15 cellular contexts compared by ENCODE assay signal in the genomic region with DNA sequence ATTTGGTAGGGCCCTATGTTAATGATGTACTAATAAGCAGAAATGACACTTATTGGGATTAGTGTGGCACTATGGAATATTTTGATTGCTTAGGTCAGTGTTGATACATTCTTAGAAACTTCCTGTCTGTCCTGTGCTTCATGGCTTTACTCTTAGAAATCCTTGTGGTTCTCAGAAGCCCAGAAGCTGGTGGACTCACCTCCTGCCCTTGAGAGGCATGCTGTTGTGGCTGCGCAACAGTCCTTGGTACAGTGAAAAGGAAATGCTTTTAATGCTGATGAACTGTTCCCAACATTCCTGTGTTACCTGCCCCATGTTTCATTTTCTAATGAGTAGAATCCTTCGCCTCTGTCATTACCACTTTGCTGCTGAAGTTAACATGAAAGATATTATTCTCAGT. TPM values are rescaled to one million over a fixed set of nuclear protein-coding genes. Genes with fewer than 3 reads are reported as not detected.
DNase-seq lines count a peak whose midpoint lies in the region; ATAC-seq and TF ChIP-seq lines count a peak whose summit lies in the region.
"Had no signal": no experiment of that assay in that cellular context is flagged by ENCODE, and none has a peak within 500 bp of the region (broad histone marks: within the 10 kb centered on the region; RNA-seq: fewer than 3 reads in every experiment).

No MANE protein-coding gene starts in this region.

- H3K27me3 Mint-ChIP-seq in stimulated activated memory B cell treated with anti-CD40 and anti-IgM and Interleukin-4, amounts not matched to agents 10 μg/mL and 1 μg/mL and 100 μg/mL, for 72 hours, result no peaks in the 10 kb centered on the region

- H3K27ac Mint-ChIP-seq in stimulated activated memory B cell treated with anti-CD40 and anti-IgM and Interleukin-4, amounts not matched to agents 10 μg/mL and 1 μg/mL and 100 μg/mL, for 72 hours, result peak overlapping the region; percentile 74
- H3K27ac Mint-ChIP-seq: CD8-positive, alpha-beta T cell had no signal

- H3K27ac ChIP-seq in KOPT-K1 (ENCODE audit: low read depth, low read length, poor library complexity, severe bottlenecking) (peak overlapping the region; percentile 73), brain microvascular endothelial cell (no peak overlapping the region), colonic mucosa (no peak overlapping the region)
- H3K27ac ChIP-seq: A549 had no signal

- H3K9me3 Mint-ChIP-seq in stimulated activated memory B cell treated with anti-CD40 and anti-IgM and Interleukin-4, amounts not matched to agents 10 μg/mL and 1 μg/mL and 100 μg/mL, for 72 hours, result no peaks in the 10 kb centered on the region
- H3K9me3 Mint-ChIP-seq: CD14-positive monocyte; CD8-positive, alpha-beta T cell had no signal

- H3K36me3 ChIP-seq in KOPT-K1 (ENCODE audit: insufficient read depth, low read length), result peaks cover 98% of the 10 kb centered on the region
- no peaks in the 10 kb centered on the region for H3K36me3 ChIP-seq in brain microvascular endothelial cell (replicated peaks)
- no peaks in the 10 kb centered on the region for H3K36me3 ChIP-seq in colonic mucosa

- intact Hi-C loops in colonic mucosa (cut with DNase I), result no loop called here

- peaks cover 37% of the 10 kb centered on the region for H3K36me3 Mint-ChIP-seq in stimulated activated memory B cell treated with anti-CD40 and anti-IgM and Interleukin-4, amounts not matched to agents 10 μg/mL and 1 μg/mL and 100 μg/mL, for 72 hours

- no peaks in the 10 kb centered on the region for H3K27me3 ChIP-seq in brain microvascular endothelial cell (replicated peaks)
- no peaks in the 10 kb centered on the region for H3K27me3 ChIP-seq in colonic mucosa

- peaks cover 15% of the 10 kb centered on the region for H3K4me1 Mint-ChIP-seq in stimulated activated memory B cell treated with anti-CD40 and anti-IgM and Interleukin-4, amounts not matched to agents 10 μg/mL and 1 μg/mL and 100 μg/mL, for 72 hours

- in situ Hi-C loops in brain microvascular endothelial cell (cut with HindIII; ENCODE audit: low pct_ligation_motif_present, low sequenced_read_pairs), result no loop called here

- no peak overlapping the region for H3K4me3 Mint-ChIP-seq in stimulated activated memory B cell treated with anti-CD40 and anti-IgM and Interleukin-4, amounts not matched to agents 10 μg/mL and 1 μg/mL and 100 μg/mL, for 72 hours
- H3K4me3 Mint-ChIP-seq: CD14-positive monocyte; CD8-positive, alpha-beta T cell had no signal

- H3K9me3 ChIP-seq in KOPT-K1 (ENCODE audit: insufficient read depth, low read length, poor library complexity, severe bottlenecking), result no peaks in the 10 kb centered on the region
- no peaks in the 10 kb centered on the region for H3K9me3 ChIP-seq in colonic mucosa
- H3K9me3 ChIP-seq: A549, HAP-1 had no signal

- no peaks in the 10 kb centered on the region for H3K4me1 ChIP-seq in colonic mucosa
- H3K4me1 ChIP-seq: A549, HAP-1 had no signal

- no peak for ATAC-seq in stimulated activated memory B cell treated with anti-CD40 and anti-IgM and Interleukin-4, amounts not matched to agents 10 μg/mL and 1 μg/mL and 100 μg/mL, for 72 hours
- ATAC-seq: A549; CD8-positive, alpha-beta T cell; HepG2 had no signal

- no peak overlapping the region for H3K9ac ChIP-seq in colonic mucosa (ENCODE audit: low read depth in 2 of 2, low read length in 2 of 2)

- H3K4me3 ChIP-seq in brain microvascular endothelial cell (ENCODE audit: low read depth, low read length) (no peak overlapping the region), colonic mucosa (no peak overlapping the region)
- H3K4me3 ChIP-seq: A549, HAP-1 had no signal

- DNase-seq in ELR (ENCODE audit: low read depth) (peak; percentile 3), brain microvascular endothelial cell (peak; percentile 7), colonic mucosa (no peak), dermis blood vessel endothelial cell (no peak), NCI-H2107 (lab: John Stamatoyannopoulos, UW) (no peak)
- DNase-seq: CD8-positive, alpha-beta T cell; COR-L47; DMS153; DND-41 had no signal

- TF ChIP-seq CTCF in brain microvascular endothelial cell (IDR thresholded peaks at IDR 0.05; ENCODE audit: low read depth, low read length, missing control alignments) (no peak), colonic mucosa (IDR thresholded peaks at IDR 0.05) (no peak)

RNA-seq across cellular contexts. Expression of gene MYO18B, which starts 52.4 kb away (rescaled TPM):
- total RNA-seq in colonic mucosa (under 1 TPM in 1 of 2 donors, not detected in 1; 0.11 TPM), dermis blood vessel endothelial cell (0.17 TPM in 1 of 2 replicates, not detected in the other)
- total RNA-seq: HepG2 had no signal

Comparison
In these comparisons a context has a peak if more than half of its experiments do, and no peak if none do; other contexts are left out.
1. DNase-seq: peak in ELR (single experiment) and brain microvascular endothelial cell (single experiment); none in colonic mucosa (single experiment), dermis blood vessel endothelial cell (single experiment) and NCI-H2107 (single experiment).